ENCODE assay signal across 30 cellular contexts in genomic region chr12:32497864-32498263, GRCh38.
DNase-seq lines count a peak whose midpoint lies in the region; ATAC-seq and TF ChIP-seq lines count a peak whose summit lies in the region.
"Had no signal": no experiment of that assay in that cellular context is flagged by ENCODE, and none has a peak within 500 bp of the region (broad histone marks: within the 10 kb centered on the region; RNA-seq: fewer than 3 reads in every experiment).

No MANE protein-coding gene starts in this region.

- H3K4me1 ChIP-seq in heart right ventricle (peaks cover 0 to 65% (median 38%) of the 10 kb centered on the region in 9 donors), right cardiac atrium (ENCODE audit: control insufficient read depth, insufficient read depth, low read length) (peaks cover 11% of the 10 kb centered on the region), OCI-LY3 (ENCODE audit: low read length) (peaks cover 7% of the 10 kb centered on the region)
- H3K4me1 ChIP-seq: breast epithelium, SJSA1 had no signal

- H3K9me3 ChIP-seq in heart right ventricle (no peaks in the 10 kb centered on the region), right cardiac atrium (ENCODE audit: control insufficient read depth, low read length) (no peaks in the 10 kb centered on the region), OCI-LY3 (ENCODE audit: insufficient read depth, low read length) (no peaks in the 10 kb centered on the region)
- H3K9me3 ChIP-seq: A549, breast epithelium, SJSA1 had no signal

- ATAC-seq in heart right ventricle (peak in 2 of 8 donors; percentile 22 to 24), right cardiac atrium (no peak), GM21717 (IDR thresholded peaks at IDR 0.05; ENCODE audit: unreplicated experiment) (no peak)
- no peak for ATAC-seq in activated CD4-positive, alpha-beta T cell treated with anti-CD3 and anti-CD28 coated beads for 36 hours
- ATAC-seq: A549; CD8-positive, alpha-beta T cell; sciatic nerve; stimulated activated effector memory CD8-positive, alpha-beta T cell treated with anti-CD3 and anti-CD28 coated beads, Interleukin-12 subunit alpha, Interleukin-12 subunit beta, amount 100 ng/mL, for 72 hours; T-cell; WTC11 had no signal

- H3K27me3 ChIP-seq in heart right ventricle (no peaks in the 10 kb centered on the region), right cardiac atrium (ENCODE audit: control insufficient read depth, insufficient read depth) (no peaks in the 10 kb centered on the region), OCI-LY3 (ENCODE audit: low read depth, low read length) (no peaks in the 10 kb centered on the region)
- H3K27me3 ChIP-seq: breast epithelium, SJSA1 had no signal

- H3K4me3 ChIP-seq in heart right ventricle (no peak overlapping the region), right cardiac atrium (ENCODE audit: low read length) (no peak overlapping the region), OCI-LY3 (ENCODE audit: low read length) (no peak overlapping the region)
- H3K4me3 ChIP-seq: A549, breast epithelium, SJSA1 had no signal

- no peaks in the 10 kb centered on the region for H3K79me2 ChIP-seq in OCI-LY3 (ENCODE audit: low read length)

- intact Hi-C loops in heart right ventricle (cut with DNase I), result no loop called here
- intact Hi-C loops in right cardiac atrium (cut with DNase I), result no loop called here
- intact Hi-C loops in activated CD4-positive, alpha-beta T cell treated with anti-CD3 and anti-CD28 coated beads for 36 hours (cut with DNase I, micrococcal nuclease), result no loop called here

- H3K4me1 Mint-ChIP-seq in neural crest cell, result peaks cover 31% of the 10 kb centered on the region
- H3K4me1 Mint-ChIP-seq in activated CD4-positive, alpha-beta T cell treated with anti-CD3 and anti-CD28 coated beads for 36 hours, result no peaks in the 10 kb centered on the region
- H3K4me1 Mint-ChIP-seq: activated naive CD8-positive, alpha-beta T cell treated with anti-CD3 and anti-CD28 coated beads for 36 hours had no signal

- H3K27ac ChIP-seq in heart right ventricle (peak overlapping the region in 7 of 10 donors; percentile 5 to 78 (median 71)), right cardiac atrium (ENCODE audit: low read length) (no peak overlapping the region), OCI-LY3 (ENCODE audit: low read length) (no peak overlapping the region), substantia nigra (ENCODE audit: low read depth, low read length, poor library complexity, severe bottlenecking) (no peak overlapping the region)
- H3K27ac ChIP-seq: A549, breast epithelium, RWPE1, SJSA1 had no signal

- no peak overlapping the region for H3K27ac Mint-ChIP-seq in neural crest cell (ENCODE audit: unreplicated experiment)
- no peak overlapping the region for H3K27ac Mint-ChIP-seq in activated CD4-positive, alpha-beta T cell treated with anti-CD3 and anti-CD28 coated beads for 36 hours
- H3K27ac Mint-ChIP-seq: activated naive CD8-positive, alpha-beta T cell treated with anti-CD3 and anti-CD28 coated beads for 36 hours; activated T-cell treated with anti-CD3 and anti-CD28 coated beads, Interleukin-2, amount 50 U/mL, for 24 hours; CD8-positive, alpha-beta T cell; stimulated activated effector memory CD8-positive, alpha-beta T cell treated with anti-CD3 and anti-CD28 coated beads, Interleukin-12 subunit alpha, Interleukin-12 subunit beta, amount 100 ng/mL, for 72 hours; T-cell had no signal

- peak overlapping the region; percentile 38 for H3K4me2 ChIP-seq in OCI-LY3 (ENCODE audit: low read length)
- H3K4me2 ChIP-seq: A549 had no signal

- H3K36me3 ChIP-seq in heart right ventricle (no peaks in the 10 kb centered on the region), OCI-LY3 (replicated peaks; ENCODE audit: low read depth, low read length) (no peaks in the 10 kb centered on the region)
- H3K36me3 ChIP-seq: breast epithelium, SJSA1 had no signal

- no peaks in the 10 kb centered on the region for H3K9me3 Mint-ChIP-seq in neural crest cell
- no peaks in the 10 kb centered on the region for H3K9me3 Mint-ChIP-seq in activated CD4-positive, alpha-beta T cell treated with anti-CD3 and anti-CD28 coated beads for 36 hours (ENCODE audit: low read depth)
- H3K9me3 Mint-ChIP-seq: activated naive CD8-positive, alpha-beta T cell treated with anti-CD3 and anti-CD28 coated beads for 36 hours; activated T-cell treated with anti-CD3 and anti-CD28 coated beads, Interleukin-2, amount 50 U/mL, for 24 hours; CD8-positive, alpha-beta T cell; IgD-negative memory B cell; stimulated activated effector memory CD8-positive, alpha-beta T cell treated with anti-CD3 and anti-CD28 coated beads, Interleukin-12 subunit alpha, Interleukin-12 subunit beta, amount 100 ng/mL, for 72 hours; T-cell; WTC11 had no signal

- no peak overlapping the region for H3K9ac ChIP-seq in OCI-LY3 (ENCODE audit: low read length)

- peak overlapping the region; percentile 41 for H3K4me3 Mint-ChIP-seq in neural crest cell
- H3K4me3 Mint-ChIP-seq in activated CD4-positive, alpha-beta T cell treated with anti-CD3 and anti-CD28 coated beads for 36 hours, result no peak overlapping the region
- H3K4me3 Mint-ChIP-seq: activated naive CD8-positive, alpha-beta T cell treated with anti-CD3 and anti-CD28 coated beads for 36 hours; activated T-cell treated with anti-CD3 and anti-CD28 coated beads, Interleukin-2, amount 50 U/mL, for 24 hours; CD8-positive, alpha-beta T cell; stimulated activated effector memory CD8-positive, alpha-beta T cell treated with anti-CD3 and anti-CD28 coated beads, Interleukin-12 subunit alpha, Interleukin-12 subunit beta, amount 100 ng/mL, for 72 hours; T-cell; WTC11 had no signal

- CTCF ChIA-PET in activated CD4-positive, alpha-beta T cell treated with anti-CD3 and anti-CD28 coated beads for 36 hours (lab: Charles Lee), result no interaction called here

- no peaks in the 10 kb centered on the region for H3K27me3 Mint-ChIP-seq in neural crest cell (ENCODE audit: low read depth)
- H3K27me3 Mint-ChIP-seq in activated CD4-positive, alpha-beta T cell treated with anti-CD3 and anti-CD28 coated beads for 36 hours, result no peaks in the 10 kb centered on the region
- H3K27me3 Mint-ChIP-seq: activated naive CD8-positive, alpha-beta T cell treated with anti-CD3 and anti-CD28 coated beads for 36 hours; activated T-cell treated with anti-CD3 and anti-CD28 coated beads, Interleukin-2, amount 50 U/mL, for 24 hours; IgD-negative memory B cell had no signal

- TF ChIP-seq CTCF in heart right ventricle (IDR thresholded peaks at IDR 0.05) (no peak), OCI-LY3 (IDR thresholded peaks at IDR 0.05; ENCODE audit: low read depth, low read length) (no peak), neural crest cell (conservative IDR thresholded peaks at IDR 0.05) (no peak)

- H2AFZ ChIP-seq in OCI-LY3 (ENCODE audit: low read depth, low read length), result peak overlapping the region; percentile 75

- WGBS in heart right ventricle, 2 donors, result 62 to 66% methylated on average over 4 of the region's 4 CpGs
- WGBS in right cardiac atrium, result 66% methylated on average over 4 of the region's 4 CpGs

- no peaks in the 10 kb centered on the region for H4K20me1 ChIP-seq in OCI-LY3 (ENCODE audit: insufficient read depth, low read length)

- POLR2A ChIA-PET in activated CD4-positive, alpha-beta T cell treated with anti-CD3 and anti-CD28 coated beads for 36 hours (lab: Charles Lee), result no interaction called here

- H3K36me3 Mint-ChIP-seq in neural crest cell (ENCODE audit: low read depth), result no peaks in the 10 kb centered on the region
- no peaks in the 10 kb centered on the region for H3K36me3 Mint-ChIP-seq in activated CD4-positive, alpha-beta T cell treated with anti-CD3 and anti-CD28 coated beads for 36 hours (ENCODE audit: low read depth)
- H3K36me3 Mint-ChIP-seq: activated naive CD8-positive, alpha-beta T cell treated with anti-CD3 and anti-CD28 coated beads for 36 hours; CD8-positive, alpha-beta T cell; IgD-negative memory B cell; stimulated activated effector memory CD8-positive, alpha-beta T cell treated with anti-CD3 and anti-CD28 coated beads, Interleukin-12 subunit alpha, Interleukin-12 subunit beta, amount 100 ng/mL, for 72 hours; T-cell; WTC11 had no signal

- DNase-seq in heart right ventricle, result no peak
- no peak for DNase-seq in right cardiac atrium
- DNase-seq in neural crest cell (ENCODE audit: low read depth, low spot score), result no peak
- no peak for DNase-seq in 8988T
- no peak for DNase-seq in substantia nigra (lab: John Stamatoyannopoulos, UW)
- DNase-seq in activated CD4-positive, alpha-beta T cell treated with anti-CD3 and anti-CD28 coated beads for 36 hours, result no peak
- DNase-seq: activated gamma-delta T cell; activated naive CD8-positive, alpha-beta T cell treated with anti-CD3 and anti-CD28 coated beads for 36 hours; activated T-cell treated with anti-CD3 and anti-CD28 coated beads, Interleukin-2, amount 50 U/mL, for 24 hours; anterior cingulate cortex; CD8-positive, alpha-beta T cell; foreskin melanocyte; hippocampal formation; mammary epithelial cell; NCI-H1417 treated with DMSO at 0.1 percent for 48 hours; NCI-H2081 treated with DMSO at 0.1 percent for 48 hours; NCI-H226; NCI-H526 treated with DMSO at 0.1 percent for 48 hours; stimulated activated CD4-positive, alpha-beta T cell treated with anti-CD3 and anti-CD28 coated beads, Interleukin-15, amount 100 ng/mL, for 24 hours; T-cell had no signal

Comparison
In these comparisons a context has a peak if more than half of its experiments do, and no peak if none do; other contexts are left out.
1. H3K27ac ChIP-seq: peak in heart right ventricle (7 of 10); none in right cardiac atrium (single experiment), OCI-LY3 (single experiment) and substantia nigra (single experiment).